Comparison of ENCODE assay signal across 17 cellular contexts in the genomic region with DNA sequence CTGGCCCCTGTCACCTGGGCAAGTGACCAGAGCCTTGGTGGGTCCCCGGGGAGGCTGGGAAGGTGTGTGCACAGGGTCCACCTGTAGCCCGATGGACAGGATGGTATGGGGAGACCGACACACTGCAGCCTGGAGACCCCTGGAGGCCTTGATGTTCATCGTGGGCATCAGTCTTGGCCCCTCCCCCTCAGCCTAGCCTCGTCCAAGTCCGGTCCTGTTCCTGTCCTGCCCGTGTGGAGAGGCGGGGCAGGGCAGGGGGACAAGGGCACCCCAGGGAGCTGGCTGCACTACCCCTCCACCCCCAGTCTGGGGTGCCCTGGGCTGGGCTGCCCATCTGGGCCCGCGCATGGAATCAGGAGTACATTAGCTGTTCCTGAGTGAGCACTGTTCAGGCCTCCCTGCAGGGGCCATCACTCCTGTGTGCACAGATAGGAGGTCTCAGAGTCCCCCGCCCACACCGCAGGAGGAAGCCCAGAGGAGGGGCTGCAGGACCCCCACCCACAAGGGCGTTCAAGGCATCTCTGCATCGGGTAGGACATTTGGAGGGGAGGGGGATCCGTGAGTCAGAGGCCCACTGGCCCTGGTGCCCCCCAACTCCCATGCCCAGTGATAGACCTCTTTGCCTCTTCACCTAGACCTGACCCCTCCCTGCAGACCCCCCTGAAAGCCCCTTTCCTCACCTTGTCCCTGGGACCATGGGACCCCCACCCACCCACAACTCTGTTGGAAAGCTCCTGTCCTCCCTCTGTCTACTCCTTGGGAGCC.
A peak's percentile ranks its signal among the peaks of the same experiment; 100 is the strongest.
DNase-seq lines count a peak whose midpoint lies in the region; ATAC-seq and TF ChIP-seq lines count a peak whose summit lies in the region.
"Had no signal": no experiment of that assay in that cellular context is flagged by ENCODE, and none has a peak within 500 bp of the region (broad histone marks: within the 10 kb centered on the region; RNA-seq: fewer than 3 reads in every experiment).

No MANE protein-coding gene starts in this region.

- no peak overlapping the region for H3K27ac Mint-ChIP-seq in activated CD8-positive, alpha-beta T cell treated with anti-CD3 and anti-CD28 coated beads, Interleukin-2, amount 10 ng/mL, durations not matched to agents 7 days and 5 days
- no peak overlapping the region for H3K27ac Mint-ChIP-seq in activated CD8-positive, alpha-beta T cell treated with anti-CD3 and anti-CD28 coated beads for 36 hours
- peak overlapping the region in 2 of 3 donors; percentile 20 to 51 for H3K27ac Mint-ChIP-seq in CD4-positive, CD25-positive, alpha-beta regulatory T cell
- no peak overlapping the region for H3K27ac Mint-ChIP-seq in activated CD4-positive, alpha-beta memory T cell treated with anti-CD3 and anti-CD28 coated beads for 36 hours
- H3K27ac Mint-ChIP-seq in naive thymus-derived CD8-positive, alpha-beta T cell: peak overlapping the region in 8 of 10 donors; percentile 5 to 95 (median 63)
- H3K27ac Mint-ChIP-seq: HFFc6 had no signal

- no peaks in the 10 kb centered on the region for H3K9me3 Mint-ChIP-seq in activated CD8-positive, alpha-beta T cell treated with anti-CD3 and anti-CD28 coated beads, Interleukin-2, amount 10 ng/mL, durations not matched to agents 7 days and 5 days (ENCODE audit: insufficient read depth)
- H3K9me3 Mint-ChIP-seq in activated CD8-positive, alpha-beta T cell treated with anti-CD3 and anti-CD28 coated beads for 36 hours: no peaks in the 10 kb centered on the region
- H3K9me3 Mint-ChIP-seq in CD4-positive, CD25-positive, alpha-beta regulatory T cell: no peaks in the 10 kb centered on the region
- H3K9me3 Mint-ChIP-seq in activated CD4-positive, alpha-beta memory T cell treated with anti-CD3 and anti-CD28 coated beads for 36 hours: no peaks in the 10 kb centered on the region
- H3K9me3 Mint-ChIP-seq in naive thymus-derived CD8-positive, alpha-beta T cell: no peaks in the 10 kb centered on the region
- H3K9me3 Mint-ChIP-seq: HFFc6 had no signal

- DNase-seq in activated CD8-positive, alpha-beta T cell treated with anti-CD3 and anti-CD28 coated beads, Interleukin-2, amount 10 ng/mL, durations not matched to agents 7 days and 5 days: peak; percentile 16
- DNase-seq in activated CD8-positive, alpha-beta T cell treated with anti-CD3 and anti-CD28 coated beads for 36 hours: no peak
- no peak for DNase-seq in CD4-positive, CD25-positive, alpha-beta regulatory T cell
- peak; percentile 7 for DNase-seq in activated CD4-positive, alpha-beta memory T cell treated with anti-CD3 and anti-CD28 coated beads for 36 hours
- DNase-seq in naive thymus-derived CD8-positive, alpha-beta T cell: peak in 1 of 10 donors; percentile 57
- DNase-seq in amygdala (lab: John Stamatoyannopoulos, UW) (no peak), MG63 (no peak), foreskin melanocyte (no peak)
- DNase-seq: erythroblast, HFFc6, KBM-7, mesendoderm, NCI-H1092, NCI-H2171 treated with DMSO at 0.1 percent for 48 hours, small intestine had no signal

- no peaks in the 10 kb centered on the region for H3K36me3 ChIP-seq in CD4-positive, CD25-positive, alpha-beta regulatory T cell (ENCODE audit: control insufficient read depth, insufficient read depth, low read length)
- no peaks in the 10 kb centered on the region for H3K36me3 ChIP-seq in MG63
- H3K36me3 ChIP-seq: Peyer's patch had no signal

- no peak overlapping the region for H3K4me3 Mint-ChIP-seq in activated CD8-positive, alpha-beta T cell treated with anti-CD3 and anti-CD28 coated beads, Interleukin-2, amount 10 ng/mL, durations not matched to agents 7 days and 5 days
- H3K4me3 Mint-ChIP-seq in activated CD8-positive, alpha-beta T cell treated with anti-CD3 and anti-CD28 coated beads for 36 hours: no peak overlapping the region
- H3K4me3 Mint-ChIP-seq in CD4-positive, CD25-positive, alpha-beta regulatory T cell: peak overlapping the region in 3 of 4 donors; percentile 26 to 91 (median 28)
- H3K4me3 Mint-ChIP-seq in activated CD4-positive, alpha-beta memory T cell treated with anti-CD3 and anti-CD28 coated beads for 36 hours: no peak overlapping the region
- peak overlapping the region in 9 of 10 donors; percentile 14 to 80 (median 54) for H3K4me3 Mint-ChIP-seq in naive thymus-derived CD8-positive, alpha-beta T cell
- H3K4me3 Mint-ChIP-seq: HFFc6 had no signal

- peaks cover 11% of the 10 kb centered on the region for H3K4me1 Mint-ChIP-seq in activated CD8-positive, alpha-beta T cell treated with anti-CD3 and anti-CD28 coated beads, Interleukin-2, amount 10 ng/mL, durations not matched to agents 7 days and 5 days (ENCODE audit: low read depth)
- peaks cover 20% of the 10 kb centered on the region for H3K4me1 Mint-ChIP-seq in activated CD8-positive, alpha-beta T cell treated with anti-CD3 and anti-CD28 coated beads for 36 hours (ENCODE audit: low read depth)
- peaks cover 0 to 44% (median 6%) of the 10 kb centered on the region in 4 donors for H3K4me1 Mint-ChIP-seq in CD4-positive, CD25-positive, alpha-beta regulatory T cell
- H3K4me1 Mint-ChIP-seq in activated CD4-positive, alpha-beta memory T cell treated with anti-CD3 and anti-CD28 coated beads for 36 hours (ENCODE audit: low read depth): peaks cover 22% of the 10 kb centered on the region
- peaks cover 14 to 53% (median 37%) of the 10 kb centered on the region in 4 donors for H3K4me1 Mint-ChIP-seq in naive thymus-derived CD8-positive, alpha-beta T cell

- CTCF ChIA-PET in activated CD8-positive, alpha-beta T cell treated with anti-CD3 and anti-CD28 coated beads, Interleukin-2, amount 10 ng/mL, durations not matched to agents 7 days and 5 days (lab: Charles Lee): no interaction called here
- CTCF ChIA-PET in activated CD8-positive, alpha-beta T cell treated with anti-CD3 and anti-CD28 coated beads for 36 hours (lab: Charles Lee): no interaction called here
- CTCF ChIA-PET in activated CD4-positive, alpha-beta memory T cell treated with anti-CD3 and anti-CD28 coated beads for 36 hours (lab: Charles Lee): no interaction called here

- H3K27me3 Mint-ChIP-seq in activated CD8-positive, alpha-beta T cell treated with anti-CD3 and anti-CD28 coated beads, Interleukin-2, amount 10 ng/mL, durations not matched to agents 7 days and 5 days (ENCODE audit: low read depth): peaks cover 5% of the 10 kb centered on the region
- no peaks in the 10 kb centered on the region for H3K27me3 Mint-ChIP-seq in activated CD8-positive, alpha-beta T cell treated with anti-CD3 and anti-CD28 coated beads for 36 hours
- H3K27me3 Mint-ChIP-seq in CD4-positive, CD25-positive, alpha-beta regulatory T cell: peaks cover 5% of the 10 kb centered on the region
- no peaks in the 10 kb centered on the region for H3K27me3 Mint-ChIP-seq in activated CD4-positive, alpha-beta memory T cell treated with anti-CD3 and anti-CD28 coated beads for 36 hours
- H3K27me3 Mint-ChIP-seq in naive thymus-derived CD8-positive, alpha-beta T cell: no peaks in the 10 kb centered on the region

- no peaks in the 10 kb centered on the region for H3K36me3 Mint-ChIP-seq in activated CD8-positive, alpha-beta T cell treated with anti-CD3 and anti-CD28 coated beads, Interleukin-2, amount 10 ng/mL, durations not matched to agents 7 days and 5 days (ENCODE audit: low read depth)
- H3K36me3 Mint-ChIP-seq in activated CD8-positive, alpha-beta T cell treated with anti-CD3 and anti-CD28 coated beads for 36 hours (ENCODE audit: low read depth): no peaks in the 10 kb centered on the region
- no peaks in the 10 kb centered on the region for H3K36me3 Mint-ChIP-seq in CD4-positive, CD25-positive, alpha-beta regulatory T cell
- no peaks in the 10 kb centered on the region for H3K36me3 Mint-ChIP-seq in activated CD4-positive, alpha-beta memory T cell treated with anti-CD3 and anti-CD28 coated beads for 36 hours
- H3K36me3 Mint-ChIP-seq in naive thymus-derived CD8-positive, alpha-beta T cell: no peaks in the 10 kb centered on the region

- H3K27me3 ChIP-seq in CD4-positive, CD25-positive, alpha-beta regulatory T cell (ENCODE audit: control insufficient read depth, insufficient read depth, low read length): no peaks in the 10 kb centered on the region
- H3K27me3 ChIP-seq in MG63: no peaks in the 10 kb centered on the region
- H3K27me3 ChIP-seq: Peyer's patch had no signal

- no peaks in the 10 kb centered on the region for H3K9me3 ChIP-seq in CD4-positive, CD25-positive, alpha-beta regulatory T cell (ENCODE audit: control insufficient read depth in 2 of 2, low read length in 2 of 2)
- H3K9me3 ChIP-seq in MG63: no peaks in the 10 kb centered on the region
- H3K9me3 ChIP-seq: Caco-2, Peyer's patch had no signal

- peaks cover 55% of the 10 kb centered on the region for H3K4me1 ChIP-seq in CD4-positive, CD25-positive, alpha-beta regulatory T cell (ENCODE audit: control insufficient read depth, insufficient read depth, low read length, poor library complexity, severe bottlenecking)
- H3K4me1 ChIP-seq: Caco-2 had no signal

- H3K4me3 ChIP-seq in CD4-positive, CD25-positive, alpha-beta regulatory T cell (ENCODE audit: low read depth, low read length): no peak overlapping the region
- no peak overlapping the region for H3K4me3 ChIP-seq in MG63
- H3K4me3 ChIP-seq: Peyer's patch had no signal

- ATAC-seq in activated CD8-positive, alpha-beta T cell treated with anti-CD3 and anti-CD28 coated beads, Interleukin-2, amount 10 ng/mL, durations not matched to agents 7 days and 5 days: no peak
- no peak for ATAC-seq in activated CD8-positive, alpha-beta T cell treated with anti-CD3 and anti-CD28 coated beads for 36 hours
- ATAC-seq in CD4-positive, CD25-positive, alpha-beta regulatory T cell (ENCODE audit: low read depth in 2 of 2): no peak
- ATAC-seq in naive thymus-derived CD8-positive, alpha-beta T cell: no peak

- H3K27ac ChIP-seq in CD4-positive, CD25-positive, alpha-beta regulatory T cell (ENCODE audit: insufficient read depth, low read length, poor library complexity, severe bottlenecking): no peak overlapping the region
- H3K27ac ChIP-seq: Peyer's patch had no signal

- TF ChIP-seq CTCF in activated CD8-positive, alpha-beta T cell treated with anti-CD3 and anti-CD28 coated beads for 36 hours (IDR thresholded peaks at IDR 0.05): no peak

- intact Hi-C loops in activated CD8-positive, alpha-beta T cell treated with anti-CD3 and anti-CD28 coated beads for 36 hours (cut with micrococcal nuclease): no loop called here
- intact Hi-C loops in activated CD4-positive, alpha-beta memory T cell treated with anti-CD3 and anti-CD28 coated beads for 36 hours (cut with micrococcal nuclease): loop anchor here (10.0 kb wide), 1 partner anchor 120 kb away; no protein-coding TSS in a partner anchor

- POLR2A ChIA-PET in activated CD8-positive, alpha-beta T cell treated with anti-CD3 and anti-CD28 coated beads, Interleukin-2, amount 10 ng/mL, durations not matched to agents 7 days and 5 days (lab: Charles Lee): no interaction called here
- POLR2A ChIA-PET in activated CD8-positive, alpha-beta T cell treated with anti-CD3 and anti-CD28 coated beads for 36 hours (lab: Charles Lee): no interaction called here
- POLR2A ChIA-PET in activated CD4-positive, alpha-beta memory T cell treated with anti-CD3 and anti-CD28 coated beads for 36 hours (lab: Charles Lee): interaction anchor here (0.6 kb wide), 1 partner anchor 64 kb away, joined by 3 read pairs; no protein-coding TSS in a partner anchor
- POLR2A ChIA-PET in naive thymus-derived CD8-positive, alpha-beta T cell (lab: Charles Lee): interaction anchor here (1.1 to 4.5 kb wide), 5 partner anchors 12 to 119 kb away, joined by 3 to 23 read pairs (median 12); no protein-coding TSS in a partner anchor

Comparison
In these comparisons a context has a peak if more than half of its experiments do, and no peak if none do; other contexts are left out.
1. DNase-seq: peak in activated CD8-positive, alpha-beta T cell treated with anti-CD3 and anti-CD28 coated beads, Interleukin-2, amount 10 ng/mL, durations not matched to agents 7 days and 5 days (single experiment) and activated CD4-positive, alpha-beta memory T cell treated with anti-CD3 and anti-CD28 coated beads for 36 hours (single experiment); none in activated CD8-positive, alpha-beta T cell treated with anti-CD3 and anti-CD28 coated beads for 36 hours (single experiment), CD4-positive, CD25-positive, alpha-beta regulatory T cell (0 of 3), amygdala (0 of 56), MG63 (single experiment) and foreskin melanocyte (single experiment).
2. H3K27ac Mint-ChIP-seq: peak in CD4-positive, CD25-positive, alpha-beta regulatory T cell (2 of 3) and naive thymus-derived CD8-positive, alpha-beta T cell (8 of 10); none in activated CD8-positive, alpha-beta T cell treated with anti-CD3 and anti-CD28 coated beads, Interleukin-2, amount 10 ng/mL, durations not matched to agents 7 days and 5 days (single experiment), activated CD8-positive, alpha-beta T cell treated with anti-CD3 and anti-CD28 coated beads for 36 hours (single experiment) and activated CD4-positive, alpha-beta memory T cell treated with anti-CD3 and anti-CD28 coated beads for 36 hours (single experiment).
3. H3K4me3 Mint-ChIP-seq: peak in CD4-positive, CD25-positive, alpha-beta regulatory T cell (3 of 4) and naive thymus-derived CD8-positive, alpha-beta T cell (9 of 10); none in activated CD8-positive, alpha-beta T cell treated with anti-CD3 and anti-CD28 coated beads, Interleukin-2, amount 10 ng/mL, durations not matched to agents 7 days and 5 days (single experiment), activated CD8-positive, alpha-beta T cell treated with anti-CD3 and anti-CD28 coated beads for 36 hours (single experiment) and activated CD4-positive, alpha-beta memory T cell treated with anti-CD3 and anti-CD28 coated beads for 36 hours (single experiment).
4. POLR2A ChIA-PET loops: an anchor here in activated CD4-positive, alpha-beta memory T cell treated with anti-CD3 and anti-CD28 coated beads for 36 hours (0.6 kb wide) and naive thymus-derived CD8-positive, alpha-beta T cell (1.1 to 4.5 kb wide); none called in activated CD8-positive, alpha-beta T cell treated with anti-CD3 and anti-CD28 coated beads, Interleukin-2, amount 10 ng/mL, durations not matched to agents 7 days and 5 days and activated CD8-positive, alpha-beta T cell treated with anti-CD3 and anti-CD28 coated beads for 36 hours.